Comparison of ENCODE assay signal across 7 cellular contexts in the genomic region with DNA sequence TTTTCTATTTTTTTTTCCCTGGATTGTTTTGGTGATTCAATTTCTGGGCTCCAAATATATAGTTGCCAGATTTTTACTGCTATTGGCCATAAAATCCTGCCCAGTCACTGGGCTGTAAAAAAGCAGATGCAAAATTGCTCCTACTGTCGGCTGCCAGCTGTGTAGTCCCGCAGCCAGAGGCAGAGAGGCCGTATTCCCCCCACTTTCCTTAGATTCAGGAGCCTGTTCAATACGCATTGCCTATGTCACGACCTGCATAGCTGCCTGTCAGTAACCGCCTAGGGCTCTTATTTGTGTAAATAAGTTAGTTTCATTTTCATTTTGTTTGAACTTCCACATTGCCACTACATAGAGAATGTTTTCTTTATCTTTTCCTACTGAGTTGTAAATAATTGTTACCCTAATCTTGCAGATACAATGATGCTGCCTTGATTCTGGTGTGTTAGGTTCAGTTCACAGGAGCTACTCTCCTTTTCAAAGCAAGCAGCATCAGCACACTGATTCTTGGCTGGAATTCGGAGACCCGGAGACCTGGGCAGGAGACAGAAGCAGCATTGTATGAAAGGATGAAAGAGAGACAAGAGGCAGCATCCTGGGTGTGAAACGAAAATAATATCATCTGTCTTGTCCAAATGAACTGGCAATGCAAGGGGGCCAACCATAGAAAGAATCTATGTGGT. TPM values are rescaled to one million over a fixed set of nuclear protein-coding genes. Genes with fewer than 3 reads are reported as not detected.
A peak's percentile ranks its signal among the peaks of the same experiment; 100 is the strongest.
DNase-seq lines count a peak whose midpoint lies in the region; ATAC-seq and TF ChIP-seq lines count a peak whose summit lies in the region.

No MANE protein-coding gene starts in this region.

- no peak for TF ChIP-seq CTCF in GM10248 (IDR thresholded peaks at IDR 0.05; ENCODE audit: control extremely low read depth, extremely low read depth, low read depth, missing control alignments)
- no peak for TF ChIP-seq CTCF in Loucy (conservative IDR thresholded peaks at IDR 0.05; ENCODE audit: low read length)
- TF ChIP-seq CTCF in astrocyte of the cerebellum (IDR thresholded peaks at IDR 0.05; ENCODE audit: low read depth, low read length, missing control alignments): peak; percentile 10

- DNase-seq in GM10248 (ENCODE audit: extremely low spot score) (peak; percentile 52), astrocyte of the cerebellum (ENCODE audit: low read depth) (no peak), immature natural killer cell (peak; percentile 24 to 42 (median 40)), stromal cell of bone marrow (ENCODE audit: low read depth) (peak; percentile 47), UCSD-AML1 (lab: John Stamatoyannopoulos, UW; ENCODE audit: unreplicated experiment) (no peak)

- H3K27me3 ChIP-seq in Loucy (ENCODE audit: insufficient read depth, low read length, poor library complexity, severe bottlenecking): no peaks in the 10 kb centered on the region

- CTCF ChIA-PET in GM10248 (lab: Yijun Ruan, JAX): interaction anchor here (0.9 to 3.7 kb wide), 4 partner anchors 20 to 141 kb away, joined by 3 to 23 read pairs (median 4); no protein-coding TSS in a partner anchor

- H3K4me1 ChIP-seq in Loucy (ENCODE audit: insufficient read depth, low read length, poor library complexity, severe bottlenecking): no peaks in the 10 kb centered on the region

- H3K9me3 Mint-ChIP-seq in immature natural killer cell: no peaks in the 10 kb centered on the region

- H3K27me3 Mint-ChIP-seq in immature natural killer cell (ENCODE audit: low read depth in 3 of 3): peaks cover 0 to 3% (median 0%) of the 10 kb centered on the region in 3 donors

- H3K27ac Mint-ChIP-seq in immature natural killer cell: peak overlapping the region; percentile 74 to 90 (median 86)

- H3K9me3 ChIP-seq in Loucy (ENCODE audit: insufficient read depth, low read depth, low read length): peaks cover 5% of the 10 kb centered on the region; the same call in 1 of the 2 replicates

- H3K9ac ChIP-seq in Loucy (ENCODE audit: low read depth, low read length, poor library complexity, severe bottlenecking): peak overlapping the region; percentile 1

- H3F3A ChIP-seq in Loucy (ENCODE audit: low read depth): no peaks in the 10 kb centered on the region

- H2AFZ ChIP-seq in Loucy (ENCODE audit: low read length): peak overlapping the region; percentile 79

- no peaks in the 10 kb centered on the region for H3K79me2 ChIP-seq in Loucy (ENCODE audit: insufficient read depth, low read length)

- POLR2A ChIA-PET in GM10248 (lab: Yijun Ruan, JAX): interaction anchor here (1.5 kb wide), 1 partner anchor 23 kb away, joined by 3 read pairs; no protein-coding TSS in a partner anchor

- H4K20me1 ChIP-seq in Loucy (ENCODE audit: insufficient read depth, low read length, poor library complexity, severe bottlenecking): no peaks in the 10 kb centered on the region

- in situ Hi-C loops in astrocyte of the cerebellum (cut with HindIII; ENCODE audit: low sequenced_read_pairs): no loop called here

- peak; percentile 73 for ATAC-seq in GM21526 (IDR thresholded peaks at IDR 0.05; ENCODE audit: low FRiP score, unreplicated experiment)

- H3K36me3 ChIP-seq in Loucy (ENCODE audit: insufficient read depth, low read length): no peaks in the 10 kb centered on the region

- peaks cover 11 to 16% of the 10 kb centered on the region in 2 donors for H3K4me1 Mint-ChIP-seq in immature natural killer cell

- peak overlapping the region; percentile 35 for H3K4me3 ChIP-seq in Loucy (ENCODE audit: low read length, poor library complexity, severe bottlenecking)
- peak overlapping the region; percentile 35 for H3K4me3 ChIP-seq in astrocyte of the cerebellum (ENCODE audit: low read depth, low read length)

- H3K4me3 Mint-ChIP-seq in immature natural killer cell: peak overlapping the region; percentile 77 to 92 (median 90)

- no peaks in the 10 kb centered on the region for H3K9me2 ChIP-seq in Loucy (replicated peaks; ENCODE audit: low read depth, low read length)

- no peaks in the 10 kb centered on the region for H3K36me3 Mint-ChIP-seq in immature natural killer cell

- H3K4me2 ChIP-seq in Loucy (ENCODE audit: low read depth, low read length, poor library complexity, severe bottlenecking): peak overlapping the region; percentile 39

RNA-seq across cellular contexts. Expression of a gene that starts 46.0 kb away (rescaled TPM):
- 1 to 10 TPM; 3.7 to 6.9 (median 6.3) TPM for polyA plus RNA-seq in immature natural killer cell

Comparison
In these comparisons a context has a peak if more than half of its experiments do, and no peak if none do; other contexts are left out.
1. DNase-seq: peak in GM10248 (single experiment), immature natural killer cell (3 of 3) and stromal cell of bone marrow (single experiment); none in astrocyte of the cerebellum (single experiment) and UCSD-AML1 (single experiment).